Comparison of ENCODE assay signal across 2 cellular contexts in the genomic region with DNA sequence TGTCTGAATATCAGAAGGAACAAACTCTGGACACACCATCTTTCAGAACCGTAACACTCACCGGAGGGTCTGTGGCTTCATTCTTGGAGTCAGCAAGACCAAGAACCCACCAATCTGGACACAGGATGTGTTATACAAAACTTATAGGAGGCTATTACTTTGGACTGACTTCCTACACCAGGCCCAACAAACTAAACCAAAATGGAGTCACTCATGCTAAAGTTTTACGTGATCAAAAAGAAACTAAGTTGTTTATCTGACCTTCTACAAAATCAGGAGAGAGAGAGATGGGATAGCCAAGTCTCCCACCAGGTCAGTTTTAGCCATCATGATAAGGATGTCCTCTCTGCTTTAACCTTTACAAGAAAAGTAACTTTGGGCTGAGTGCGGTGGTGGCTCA.
TF ChIP-seq lines count a peak whose summit lies in the region.

No MANE protein-coding gene starts in this region.

TF ChIP-seq in K562, 482 proteins besides CTCF, POLR2A, EP300 and RAD21 (continues in another document):
- TF ChIP-seq MECOM (CRISPR knock-in tag; IDR thresholded peaks at IDR 0.05) (0 out of 2 replicates have a peak, but pooled peaks have one; percentile 26), SMAD4 (CRISPR knock-in tag; conservative IDR thresholded peaks at IDR 0.05) (peak; percentile 85), DDX20 (tag; IDR thresholded peaks at IDR 0.05; ENCODE audit: low read depth) (peak; percentile 78), MEF2D (tag; conservative IDR thresholded peaks at IDR 0.05; ENCODE audit: low read depth) (peak; percentile 82), SRSF3 (IDR thresholded peaks at IDR 0.05; ENCODE audit: insufficient read depth, low read length) (no peak), NR3C1 (CRISPR knock-in tag; IDR thresholded peaks at IDR 0.05) (no peak), ZBTB1 (CRISPR knock-in tag; IDR thresholded peaks at IDR 0.05; ENCODE audit: borderline replicate concordance, low read depth) (no peak), ERF (CRISPR knock-in tag; IDR thresholded peaks at IDR 0.05) (no peak), ZNF583 (CRISPR knock-in tag; IDR thresholded peaks at IDR 0.05) (peak; percentile 72; the same call in 1 of the 2 replicates), ZNF311 (CRISPR knock-in tag; IDR thresholded peaks at IDR 0.05) (peak; percentile 93), NR4A1 (CRISPR knock-in tag; IDR thresholded peaks at IDR 0.05) (no peak), NR4A1 (tag; IDR thresholded peaks at IDR 0.05) (peak; percentile 94), ADNP (tag; IDR thresholded peaks at IDR 0.05) (no peak), GTF2A2 (tag; IDR thresholded peaks at IDR 0.05) (peak; percentile 80), BACH1 (tag; IDR thresholded peaks at IDR 0.05) (0 out of 2 replicates have a peak, but pooled peaks have one; percentile 49)
- TF ChIP-seq, protein P1, sequence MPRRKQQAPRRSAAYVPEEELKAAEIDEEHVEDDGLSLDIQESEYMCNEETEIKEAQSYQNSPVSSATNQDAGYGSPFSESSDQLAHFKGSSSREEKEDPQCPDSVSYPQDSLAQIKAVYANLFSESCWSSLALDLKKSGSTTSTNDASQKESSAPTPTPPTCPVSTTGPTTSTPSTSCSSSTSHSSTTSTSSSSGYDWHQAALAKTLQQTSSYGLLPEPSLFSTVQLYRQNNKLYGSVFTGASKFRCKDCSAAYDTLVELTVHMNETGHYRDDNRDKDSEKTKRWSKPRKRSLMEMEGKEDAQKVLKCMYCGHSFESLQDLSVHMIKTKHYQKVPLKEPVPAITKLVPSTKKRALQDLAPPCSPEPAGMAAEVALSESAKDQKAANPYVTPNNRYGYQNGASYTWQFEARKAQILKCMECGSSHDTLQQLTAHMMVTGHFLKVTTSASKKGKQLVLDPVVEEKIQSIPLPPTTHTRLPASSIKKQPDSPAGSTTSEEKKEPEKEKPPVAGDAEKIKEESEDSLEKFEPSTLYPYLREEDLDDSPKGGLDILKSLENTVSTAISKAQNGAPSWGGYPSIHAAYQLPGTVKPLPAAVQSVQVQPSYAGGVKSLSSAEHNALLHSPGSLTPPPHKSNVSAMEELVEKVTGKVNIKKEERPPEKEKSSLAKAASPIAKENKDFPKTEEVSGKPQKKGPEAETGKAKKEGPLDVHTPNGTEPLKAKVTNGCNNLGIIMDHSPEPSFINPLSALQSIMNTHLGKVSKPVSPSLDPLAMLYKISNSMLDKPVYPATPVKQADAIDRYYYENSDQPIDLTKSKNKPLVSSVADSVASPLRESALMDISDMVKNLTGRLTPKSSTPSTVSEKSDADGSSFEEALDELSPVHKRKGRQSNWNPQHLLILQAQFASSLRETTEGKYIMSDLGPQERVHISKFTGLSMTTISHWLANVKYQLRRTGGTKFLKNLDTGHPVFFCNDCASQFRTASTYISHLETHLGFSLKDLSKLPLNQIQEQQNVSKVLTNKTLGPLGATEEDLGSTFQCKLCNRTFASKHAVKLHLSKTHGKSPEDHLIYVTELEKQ (CRISPR knock-in tag; IDR thresholded peaks at IDR 0.05) = 0 out of 2 replicates have a peak, but pooled peaks have one; percentile 8
- TF ChIP-seq, protein P2, sequence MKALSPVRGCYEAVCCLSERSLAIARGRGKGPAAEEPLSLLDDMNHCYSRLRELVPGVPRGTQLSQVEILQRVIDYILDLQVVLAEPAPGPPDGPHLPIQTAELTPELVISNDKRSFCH (CRISPR knock-in tag; IDR thresholded peaks at IDR 0.05) = no peak
- TF ChIP-seq, protein P2 (tag; IDR thresholded peaks at IDR 0.05) = peak; percentile 86; the same call in 1 of the 2 replicates
- TF ChIP-seq, protein P3, sequence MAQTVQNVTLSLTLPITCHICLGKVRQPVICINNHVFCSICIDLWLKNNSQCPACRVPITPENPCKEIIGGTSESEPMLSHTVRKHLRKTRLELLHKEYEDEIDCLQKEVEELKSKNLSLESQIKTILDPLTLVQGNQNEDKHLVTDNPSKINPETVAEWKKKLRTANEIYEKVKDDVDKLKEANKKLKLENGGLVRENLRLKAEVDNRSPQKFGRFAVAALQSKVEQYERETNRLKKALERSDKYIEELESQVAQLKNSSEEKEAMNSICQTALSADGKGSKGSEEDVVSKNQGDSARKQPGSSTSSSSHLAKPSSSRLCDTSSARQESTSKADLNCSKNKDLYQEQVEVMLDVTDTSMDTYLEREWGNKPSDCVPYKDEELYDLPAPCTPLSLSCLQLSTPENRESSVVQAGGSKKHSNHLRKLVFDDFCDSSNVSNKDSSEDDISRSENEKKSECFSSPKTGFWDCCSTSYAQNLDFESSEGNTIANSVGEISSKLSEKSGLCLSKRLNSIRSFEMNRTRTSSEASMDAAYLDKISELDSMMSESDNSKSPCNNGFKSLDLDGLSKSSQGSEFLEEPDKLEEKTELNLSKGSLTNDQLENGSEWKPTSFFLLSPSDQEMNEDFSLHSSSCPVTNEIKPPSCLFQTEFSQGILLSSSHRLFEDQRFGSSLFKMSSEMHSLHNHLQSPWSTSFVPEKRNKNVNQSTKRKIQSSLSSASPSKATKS (CRISPR knock-in tag; IDR thresholded peaks at IDR 0.05) = no peak
- TF ChIP-seq, protein P4, sequence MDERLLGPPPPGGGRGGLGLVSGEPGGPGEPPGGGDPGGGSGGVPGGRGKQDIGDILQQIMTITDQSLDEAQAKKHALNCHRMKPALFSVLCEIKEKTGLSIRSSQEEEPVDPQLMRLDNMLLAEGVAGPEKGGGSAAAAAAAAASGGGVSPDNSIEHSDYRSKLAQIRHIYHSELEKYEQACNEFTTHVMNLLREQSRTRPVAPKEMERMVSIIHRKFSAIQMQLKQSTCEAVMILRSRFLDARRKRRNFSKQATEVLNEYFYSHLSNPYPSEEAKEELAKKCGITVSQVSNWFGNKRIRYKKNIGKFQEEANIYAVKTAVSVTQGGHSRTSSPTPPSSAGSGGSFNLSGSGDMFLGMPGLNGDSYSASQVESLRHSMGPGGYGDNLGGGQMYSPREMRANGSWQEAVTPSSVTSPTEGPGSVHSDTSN (CRISPR knock-in tag; IDR thresholded peaks at IDR 0.05; ENCODE audit: low read depth) = no peak
- TF ChIP-seq, protein P4 (tag; conservative IDR thresholded peaks at IDR 0.05; ENCODE audit: low read depth) = 0 out of 2 replicates have a peak, but pooled peaks have one; percentile 19

TF ChIP-seq in liver, 16 proteins besides CTCF, POLR2A, EP300 and RAD21:
- TF ChIP-seq FOXA1 (IDR thresholded peaks at IDR 0.05) (no peak), NR2F2 (IDR thresholded peaks at IDR 0.05) (no peak), RXRA (IDR thresholded peaks at IDR 0.05) (no peak), YY1 (IDR thresholded peaks at IDR 0.05) (no peak), EGR1 (IDR thresholded peaks at IDR 0.05; ENCODE audit: low read depth in 2 of 2) (no peak), JUND (IDR thresholded peaks at IDR 0.05) (no peak), FOXA2 (IDR thresholded peaks at IDR 0.05) (no peak)
- TF ChIP-seq, protein P5, sequence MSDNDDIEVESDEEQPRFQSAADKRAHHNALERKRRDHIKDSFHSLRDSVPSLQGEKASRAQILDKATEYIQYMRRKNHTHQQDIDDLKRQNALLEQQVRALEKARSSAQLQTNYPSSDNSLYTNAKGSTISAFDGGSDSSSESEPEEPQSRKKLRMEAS (IDR thresholded peaks at IDR 0.05) = no peak
- TF ChIP-seq, protein P6, sequence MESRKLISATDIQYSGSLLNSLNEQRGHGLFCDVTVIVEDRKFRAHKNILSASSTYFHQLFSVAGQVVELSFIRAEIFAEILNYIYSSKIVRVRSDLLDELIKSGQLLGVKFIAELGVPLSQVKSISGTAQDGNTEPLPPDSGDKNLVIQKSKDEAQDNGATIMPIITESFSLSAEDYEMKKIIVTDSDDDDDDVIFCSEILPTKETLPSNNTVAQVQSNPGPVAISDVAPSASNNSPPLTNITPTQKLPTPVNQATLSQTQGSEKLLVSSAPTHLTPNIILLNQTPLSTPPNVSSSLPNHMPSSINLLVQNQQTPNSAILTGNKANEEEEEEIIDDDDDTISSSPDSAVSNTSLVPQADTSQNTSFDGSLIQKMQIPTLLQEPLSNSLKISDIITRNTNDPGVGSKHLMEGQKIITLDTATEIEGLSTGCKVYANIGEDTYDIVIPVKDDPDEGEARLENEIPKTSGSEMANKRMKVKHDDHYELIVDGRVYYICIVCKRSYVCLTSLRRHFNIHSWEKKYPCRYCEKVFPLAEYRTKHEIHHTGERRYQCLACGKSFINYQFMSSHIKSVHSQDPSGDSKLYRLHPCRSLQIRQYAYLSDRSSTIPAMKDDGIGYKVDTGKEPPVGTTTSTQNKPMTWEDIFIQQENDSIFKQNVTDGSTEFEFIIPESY (IDR thresholded peaks at IDR 0.05) = no peak
TF ChIP-seq in liver: peak in this region for 0.
